20 cellular contexts compared by ENCODE assay signal in genomic region chr10:121556918-121557573, GRCh38. TPM values are rescaled to one million over a fixed set of nuclear protein-coding genes. Genes with fewer than 3 reads are reported as not detected.
"Had no signal": no experiment of that assay in that cellular context is flagged by ENCODE, and none has a peak within 500 bp of the region (broad histone marks: within the 10 kb centered on the region; RNA-seq: fewer than 3 reads in every experiment).

No MANE protein-coding gene starts in this region.

- H3K27me3 ChIP-seq: esophagus squamous epithelium, foreskin keratinocyte, testis had no signal

- H3K36me3 ChIP-seq: esophagus squamous epithelium, prostate gland had no signal

- H3K4me3 Mint-ChIP-seq: activated CD8-positive, alpha-beta memory T cell treated with anti-CD3 and anti-CD28 coated beads, Interleukin-2, amount 10 ng/mL, durations not matched to agents 7 days and 5 days; activated naive CD8-positive, alpha-beta T cell; naive thymus-derived CD8-positive, alpha-beta T cell; T-helper 17 cell had no signal

- ATAC-seq: activated CD4-positive, CD25-positive, alpha-beta regulatory T cell treated with anti-CD3 and anti-CD28 coated beads, Interleukin-2, amount 50 U/mL, for 24 hours; activated CD8-positive, alpha-beta memory T cell treated with anti-CD3 and anti-CD28 coated beads, Interleukin-2, amount 10 ng/mL, durations not matched to agents 7 days and 5 days; foreskin keratinocyte; naive thymus-derived CD8-positive, alpha-beta T cell; sciatic nerve; stimulated activated naive CD8-positive, alpha-beta T cell treated with anti-CD3 and anti-CD28 coated beads, Interleukin-15, Interleukin-2, amounts not matched to agents 100 U/mL and 50 U/mL, for 24 hours; T-helper 17 cell had no signal

- H3K27ac ChIP-seq: foreskin keratinocyte, prostate gland, testis had no signal

- H3K4me3 ChIP-seq: esophagus squamous epithelium, lung, mucosa of descending colon, prostate gland, testis had no signal

- H3K4me1 ChIP-seq: prostate gland had no signal

- H3K27ac Mint-ChIP-seq: activated CD8-positive, alpha-beta memory T cell treated with anti-CD3 and anti-CD28 coated beads, Interleukin-2, amount 10 ng/mL, durations not matched to agents 7 days and 5 days; activated naive CD8-positive, alpha-beta T cell; naive thymus-derived CD8-positive, alpha-beta T cell; T-helper 17 cell had no signal

- DNase-seq: activated CD4-positive, alpha-beta T cell treated with anti-CD3 and anti-CD28 coated beads, Interleukin-2, amount 50 U/mL, for 48 hours; activated CD8-positive, alpha-beta memory T cell treated with anti-CD3 and anti-CD28 coated beads, Interleukin-2, amount 10 ng/mL, durations not matched to agents 7 days and 5 days; activated gamma-delta T cell; activated T-cell treated with anti-CD3 and anti-CD28 coated beads, Interleukin-2, amount 50 U/mL, for 48 hours; amygdala; esophagus squamous epithelium; foreskin keratinocyte; left colon; naive thymus-derived CD8-positive, alpha-beta T cell; nucleus accumbens; stimulated activated CD4-positive, alpha-beta T cell treated with anti-CD3 and anti-CD28 coated beads, Interleukin-2, amount 100 ng/mL, for 24 hours; stimulated activated naive CD8-positive, alpha-beta T cell treated with anti-CD3 and anti-CD28 coated beads, Interleukin-15, Interleukin-2, amounts not matched to agents 100 U/mL and 50 U/mL, for 24 hours; T-helper 17 cell; testis had no signal

- H3K27me3 Mint-ChIP-seq: activated CD8-positive, alpha-beta memory T cell treated with anti-CD3 and anti-CD28 coated beads, Interleukin-2, amount 10 ng/mL, durations not matched to agents 7 days and 5 days; activated naive CD8-positive, alpha-beta T cell had no signal

- H3K36me3 Mint-ChIP-seq: activated CD8-positive, alpha-beta memory T cell treated with anti-CD3 and anti-CD28 coated beads, Interleukin-2, amount 10 ng/mL, durations not matched to agents 7 days and 5 days; activated naive CD8-positive, alpha-beta T cell; naive thymus-derived CD8-positive, alpha-beta T cell had no signal

- H3K9me3 ChIP-seq: esophagus squamous epithelium, mucosa of descending colon, prostate gland, testis had no signal

- H3K4me1 Mint-ChIP-seq: activated CD8-positive, alpha-beta memory T cell treated with anti-CD3 and anti-CD28 coated beads, Interleukin-2, amount 10 ng/mL, durations not matched to agents 7 days and 5 days; naive thymus-derived CD8-positive, alpha-beta T cell; T-helper 17 cell had no signal

RNA-seq across cellular contexts. Expression of gene FGFR2, which starts 41.2 kb away (rescaled TPM):
- total RNA-seq: naive thymus-derived CD8-positive, alpha-beta T cell had no signal
